Comparison of ENCODE assay signal across 26 cellular contexts in the genomic region with DNA sequence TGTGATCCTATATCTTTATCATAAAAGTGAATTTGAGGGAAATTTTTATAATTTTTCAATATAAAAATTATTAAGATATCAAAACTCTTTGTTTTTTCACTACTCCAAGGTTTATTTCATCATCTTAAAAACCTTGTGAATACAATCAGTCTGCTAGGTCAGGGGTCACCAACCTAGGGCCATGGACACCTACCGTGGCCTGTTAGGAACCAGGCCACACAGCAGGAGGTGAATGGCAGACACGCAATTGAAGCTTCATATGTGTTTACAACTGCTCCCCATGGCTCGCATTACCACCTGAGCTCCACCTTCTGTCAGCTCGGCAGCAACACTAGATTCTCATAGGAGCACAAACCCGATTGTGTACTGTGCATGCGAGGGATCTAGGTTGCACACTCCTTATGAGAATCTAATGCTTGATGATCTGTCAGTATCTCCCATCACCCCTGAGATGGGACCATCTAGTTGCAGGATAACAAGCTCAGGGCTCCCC.
"Had no signal": no experiment of that assay in that cellular context is flagged by ENCODE, and none has a peak within 500 bp of the region (broad histone marks: within the 10 kb centered on the region; RNA-seq: fewer than 3 reads in every experiment).

No MANE protein-coding gene starts in this region.

- ATAC-seq: foreskin keratinocyte; gastroesophageal sphincter; heart left ventricle; left lung; naive thymus-derived CD4-positive, alpha-beta T cell; stimulated activated effector memory CD8-positive, alpha-beta T cell treated with anti-CD3 and anti-CD28 coated beads, Interleukin-12 subunit alpha, Interleukin-12 subunit beta, amount 100 ng/mL, for 72 hours; upper lobe of right lung had no signal

- H3K36me3 ChIP-seq: colonic mucosa, esophagus muscularis mucosa, gastroesophageal sphincter, heart left ventricle, left lung, neural progenitor cell, prostate gland, right atrium auricular region, sigmoid colon, stomach, tibial artery, upper lobe of right lung, uterus had no signal

- H3K9ac ChIP-seq: neural progenitor cell, parathyroid adenoma had no signal

- H3K4me3 ChIP-seq: colonic mucosa, esophagus muscularis mucosa, gastroesophageal sphincter, heart left ventricle, hepatocyte, left lung, neural progenitor cell, prostate gland, right atrium auricular region, sigmoid colon, stomach, testis, tibial artery, upper lobe of right lung, uterus had no signal

- H3K27me3 ChIP-seq: colonic mucosa, esophagus muscularis mucosa, foreskin keratinocyte, gastroesophageal sphincter, hepatocyte, left lung, neural progenitor cell, right atrium auricular region, sigmoid colon, stomach, testis, tibial artery, upper lobe of right lung, uterus had no signal

- DNase-seq: colonic mucosa; effector CD8-positive, alpha-beta T cell; foreskin keratinocyte; heart left ventricle; kidney; left lung; mesenchymal stem cell; midbrain; naive thymus-derived CD4-positive, alpha-beta T cell; sigmoid colon; stimulated activated CD4-positive, alpha-beta T cell treated with anti-CD3 and anti-CD28 coated beads, Interleukin-2, amount 100 ng/mL, for 24 hours; stimulated activated CD4-positive, alpha-beta T cell treated with anti-CD3 and anti-CD28 coated beads, Interleukin-4, amount 100 ng/mL, for 24 hours; stimulated activated naive CD4-positive, alpha-beta T cell treated with Interleukin-2 at 50 U/mL for 16 hours; stomach; testis; tibial artery; upper lobe of right lung; uterus had no signal

- H3K79me2 ChIP-seq: hepatocyte, parathyroid adenoma had no signal

- H3K4me2 ChIP-seq: neural progenitor cell had no signal

- H3K27ac ChIP-seq: colonic mucosa, esophagus muscularis mucosa, foreskin keratinocyte, gastroesophageal sphincter, heart left ventricle, left lung, neural progenitor cell, parathyroid adenoma, prostate gland, right atrium auricular region, sigmoid colon, stomach, testis, tibial artery, upper lobe of right lung, uterus had no signal

- H3K4me1 ChIP-seq: colonic mucosa, esophagus muscularis mucosa, foreskin keratinocyte, gastroesophageal sphincter, heart left ventricle, left lung, parathyroid adenoma, prostate gland, right atrium auricular region, sigmoid colon, stomach, testis, tibial artery, upper lobe of right lung, uterus had no signal
